Comparison of ENCODE assay signal across 10 cellular contexts in genomic region chr2:56749152-56749752, GRCh38.
DNase-seq lines count a peak whose midpoint lies in the region; ATAC-seq, FAIRE-seq and TF ChIP-seq lines count a peak whose summit lies in the region.
"Had no signal": no experiment of that assay in that cellular context is flagged by ENCODE, and none has a peak within 500 bp of the region (broad histone marks: within the 10 kb centered on the region; RNA-seq: fewer than 3 reads in every experiment).

No MANE protein-coding gene starts in this region.

- no peaks in the 10 kb centered on the region for H3K27me3 ChIP-seq in Loucy (ENCODE audit: insufficient read depth, low read length, poor library complexity, severe bottlenecking)
- H3K27me3 ChIP-seq in adrenal gland, result no peaks in the 10 kb centered on the region

- intact Hi-C loops in adrenal gland (cut with DNase I), result loop anchor here in 1 of 2 donors (5.0 kb wide), 1 partner anchor 567 kb away; the partner anchor contains the start of gene CCDC85A
- intact Hi-C loops in natural killer cell (cut with micrococcal nuclease), result no loop called here

- FAIRE-seq in A549 (lab: Jason Lieb, UNC), result no peak

- DNase-seq in A549 (ENCODE audit: low read depth in 1 of 2, low spot score in 1 of 2) (peak; percentile 6 to 48), GM13977 (ENCODE audit: low spot score) (peak; percentile 2), adrenal gland (no peak), kidney tubule cell (ENCODE audit: low spot score) (peak; percentile 56), natural killer cell (no peak)
- no peak for DNase-seq in stimulated activated naive CD8-positive, alpha-beta T cell treated with anti-CD3 and anti-CD28 coated beads, Interleukin-15, amount 100 ng/mL, for 72 hours

- no peak overlapping the region for H2AFZ ChIP-seq in Loucy (ENCODE audit: low read length)

- in situ Hi-C loops in GM13977 (cut with MboI; ENCODE audit: low pct_unique_long_range_greater_than_20kb, low sequenced_read_pairs, unreplicated experiment), result no loop called here

- no peak overlapping the region for H3K9ac ChIP-seq in Loucy (ENCODE audit: low read depth, low read length, poor library complexity, severe bottlenecking)

- POLR2A ChIA-PET in A549 (lab: Yijun Ruan, JAX), result no interaction called here

- TF ChIP-seq RAD21 in A549 (conservative IDR thresholded peaks at IDR 0.05 in 1 of 2, IDR thresholded peaks at IDR 0.05 in 1 of 2), result peak; percentile 76 to 78

- no peaks in the 10 kb centered on the region for H3K36me3 Mint-ChIP-seq in natural killer cell

- no peaks in the 10 kb centered on the region for H3K9me2 ChIP-seq in Loucy (replicated peaks; ENCODE audit: low read depth, low read length)

- H3K4me2 ChIP-seq in A549 (no peak overlapping the region), Loucy (ENCODE audit: low read depth, low read length, poor library complexity, severe bottlenecking) (no peak overlapping the region)

- no peaks in the 10 kb centered on the region for H3K9me3 ChIP-seq in A549
- H3K9me3 ChIP-seq in Loucy (ENCODE audit: insufficient read depth, low read depth, low read length), result no peaks in the 10 kb centered on the region
- H3K9me3 ChIP-seq in adrenal gland (replicated peaks in 1 of 3), result no peaks in the 10 kb centered on the region

- H3K9me3 Mint-ChIP-seq in stimulated activated naive CD8-positive, alpha-beta T cell treated with anti-CD3 and anti-CD28 coated beads, Interleukin-15, amount 100 ng/mL, for 72 hours, result peaks cover 0 to 1% of the 10 kb centered on the region in 2 donors
- H3K9me3 Mint-ChIP-seq in natural killer cell, result peaks cover 2 to 7% of the 10 kb centered on the region in 2 donors
- H3K9me3 Mint-ChIP-seq: stimulated activated naive CD8-positive, alpha-beta T cell treated with anti-CD3 and anti-CD28 coated beads, Interleukin-15, Interleukin-2, amounts not matched to agents 100 ng/mL and 50 ng/mL, for 24 hours had no signal

- H3F3A ChIP-seq in Loucy (ENCODE audit: low read depth), result no peaks in the 10 kb centered on the region

- 9% methylated on average over 2 of the region's 2 CpGs for WGBS in A549 (ENCODE audit: missing lambda C conversion rate)
- WGBS in adrenal gland, 4 donors, result 24 to 32% (median 28%) methylated on average over 2 of the region's 2 CpGs

- H3K27me3 Mint-ChIP-seq in stimulated activated naive CD8-positive, alpha-beta T cell treated with anti-CD3 and anti-CD28 coated beads, Interleukin-15, amount 100 ng/mL, for 72 hours, result no peaks in the 10 kb centered on the region
- no peaks in the 10 kb centered on the region for H3K27me3 Mint-ChIP-seq in natural killer cell (ENCODE audit: low read depth in 2 of 2)
- H3K27me3 Mint-ChIP-seq: central memory CD8-positive, alpha-beta T cell; stimulated activated naive CD8-positive, alpha-beta T cell treated with anti-CD3 and anti-CD28 coated beads, Interleukin-15, Interleukin-2, amounts not matched to agents 100 ng/mL and 50 ng/mL, for 24 hours had no signal

- H3K4me3 Mint-ChIP-seq in stimulated activated naive CD8-positive, alpha-beta T cell treated with anti-CD3 and anti-CD28 coated beads, Interleukin-15, amount 100 ng/mL, for 72 hours, result no peak overlapping the region
- H3K4me3 Mint-ChIP-seq in natural killer cell, result no peak overlapping the region
- H3K4me3 Mint-ChIP-seq: central memory CD8-positive, alpha-beta T cell; stimulated activated naive CD8-positive, alpha-beta T cell treated with anti-CD3 and anti-CD28 coated beads, Interleukin-15, Interleukin-2, amounts not matched to agents 100 ng/mL and 50 ng/mL, for 24 hours had no signal

- no peaks in the 10 kb centered on the region for H3K79me2 ChIP-seq in Loucy (ENCODE audit: insufficient read depth, low read length)

- no peaks in the 10 kb centered on the region for H3K4me1 Mint-ChIP-seq in stimulated activated naive CD8-positive, alpha-beta T cell treated with anti-CD3 and anti-CD28 coated beads, Interleukin-15, amount 100 ng/mL, for 72 hours
- H3K4me1 Mint-ChIP-seq in natural killer cell, result no peaks in the 10 kb centered on the region
- H3K4me1 Mint-ChIP-seq: central memory CD8-positive, alpha-beta T cell had no signal

- H3K4me3 ChIP-seq in A549 (no peak overlapping the region), Loucy (ENCODE audit: low read length, poor library complexity, severe bottlenecking) (no peak overlapping the region), adrenal gland (no peak overlapping the region)

- ATAC-seq in A549 (peak in 1 of 2 experiments; percentile 49; a peak in 2 of 6 replicates), natural killer cell (no peak), GM21717 (IDR thresholded peaks at IDR 0.05; ENCODE audit: unreplicated experiment) (no peak)
- no peak for ATAC-seq in stimulated activated naive CD8-positive, alpha-beta T cell treated with anti-CD3 and anti-CD28 coated beads, Interleukin-15, amount 100 ng/mL, for 72 hours

- no peak overlapping the region for H3K27ac ChIP-seq in A549
- no peak overlapping the region for H3K27ac ChIP-seq in adrenal gland

- TF ChIP-seq POLR2A in A549 (IDR thresholded peaks at IDR 0.05; ENCODE audit: low read length) (no peak), adrenal gland (IDR thresholded peaks at IDR 0.05) (no peak)

- TF ChIP-seq CTCF in A549 (IDR thresholded peaks at IDR 0.05) (peak; percentile 68), GM13977 (IDR thresholded peaks at IDR 0.05; ENCODE audit: extremely low read depth, insufficient read depth, missing control alignments) (peak; percentile 54), Loucy (conservative IDR thresholded peaks at IDR 0.05; ENCODE audit: low read length) (peak; percentile 60), adrenal gland (IDR thresholded peaks at IDR 0.05) (peak; percentile 19 to 48 (median 42)), natural killer cell (IDR thresholded peaks at IDR 0.05) (no peak)

- H3K36me3 ChIP-seq in Loucy (ENCODE audit: insufficient read depth, low read length) (no peaks in the 10 kb centered on the region), adrenal gland (replicated peaks in 1 of 2) (no peaks in the 10 kb centered on the region)

- H3K4me1 ChIP-seq in A549, result no peaks in the 10 kb centered on the region
- no peaks in the 10 kb centered on the region for H3K4me1 ChIP-seq in Loucy (ENCODE audit: insufficient read depth, low read length, poor library complexity, severe bottlenecking)
- no peaks in the 10 kb centered on the region for H3K4me1 ChIP-seq in adrenal gland (replicated peaks in 1 of 2)

- CTCF ChIA-PET in A549 (lab: Yijun Ruan, JAX), result interaction anchor here (0.7 to 2.4 kb wide), 9 partner anchors 15 to 568 kb away, joined by 3 to 22 read pairs (median 4); partner anchors contain the start of gene CCDC85A

- TF ChIP-seq EP300 in A549 (IDR thresholded peaks at IDR 0.05), result no peak

- H4K20me1 ChIP-seq in Loucy (ENCODE audit: insufficient read depth, low read length, poor library complexity, severe bottlenecking), result no peaks in the 10 kb centered on the region

- no peak overlapping the region for H3K27ac Mint-ChIP-seq in stimulated activated naive CD8-positive, alpha-beta T cell treated with anti-CD3 and anti-CD28 coated beads, Interleukin-15, amount 100 ng/mL, for 72 hours
- H3K27ac Mint-ChIP-seq in natural killer cell, result no peak overlapping the region
- H3K27ac Mint-ChIP-seq: stimulated activated naive CD8-positive, alpha-beta T cell treated with anti-CD3 and anti-CD28 coated beads, Interleukin-15, Interleukin-2, amounts not matched to agents 100 ng/mL and 50 ng/mL, for 24 hours had no signal

TF ChIP-seq in A549, 52 proteins besides CTCF, POLR2A, EP300 and RAD21:
- no peak for TF ChIP-seq TP53 (CRISPR knock-in tag; IDR thresholded peaks at IDR 0.05)
- peak; percentile 78 for TF ChIP-seq SMC3 (IDR thresholded peaks at IDR 0.05)
TF ChIP-seq in A549: peak in this region for 1.

Comparison
In these comparisons a context has a peak if more than half of its experiments do, and no peak if none do; other contexts are left out.
1. DNase-seq: peak in A549 (2 of 2), GM13977 (single experiment) and kidney tubule cell (single experiment); none in adrenal gland (0 of 7), stimulated activated naive CD8-positive, alpha-beta T cell treated with anti-CD3 and anti-CD28 coated beads, Interleukin-15, amount 100 ng/mL, for 72 hours (0 of 2) and natural killer cell (single experiment).